ENCODE assay signal across 13 cellular contexts in genomic region chr1:53725238-53725689, GRCh38. TPM values are rescaled to one million over a fixed set of nuclear protein-coding genes. Genes with fewer than 3 reads are reported as not detected.
DNase-seq lines count a peak whose midpoint lies in the region; ATAC-seq, FAIRE-seq and TF ChIP-seq lines count a peak whose summit lies in the region.
"Had no signal": no experiment of that assay in that cellular context is flagged by ENCODE, and none has a peak within 500 bp of the region (broad histone marks: within the 10 kb centered on the region; RNA-seq: fewer than 3 reads in every experiment).

No MANE protein-coding gene starts in this region.

- no peak overlapping the region for H3K27ac ChIP-seq in 22Rv1
- H3K27ac ChIP-seq in PC-3 (ENCODE audit: low read length) = no peak overlapping the region
- H3K27ac ChIP-seq in kidney (ENCODE audit: low read depth in 2 of 2, low read length in 2 of 2) = no peak overlapping the region
- H3K27ac ChIP-seq: gastroesophageal sphincter had no signal

- POLR2A ChIA-PET in PC-3 (lab: Charles Lee; ENCODE audit: unreplicated experiment) = no interaction called here

- H3F3A ChIP-seq in PC-3 (ENCODE audit: low read length, unreplicated experiment) = no peaks in the 10 kb centered on the region

- no peak for FAIRE-seq in D721Med (lab: Jason Lieb, UNC)
- no peak for FAIRE-seq in kidney (lab: Jason Lieb, UNC)

- H3K4me2 ChIP-seq in PC-3 (ENCODE audit: low read length) = no peak overlapping the region

- DNase-seq in D721Med (ENCODE audit: insufficient read length, low spot score) (no peak), PC-3 (peak; percentile 17), epithelial cell of proximal tubule (ENCODE audit: low read depth) (no peak), kidney (no peak), HuH-7.5 (ENCODE audit: low spot score) (no peak), NCI-H1105 (lab: John Stamatoyannopoulos, UW) (no peak)
- DNase-seq: Calu3; central memory CD4-positive, alpha-beta T cell had no signal

- H3K9ac ChIP-seq in PC-3 (ENCODE audit: low read length) (no peak overlapping the region), kidney (ENCODE audit: low read length in 2 of 2) (no peak overlapping the region)

- CTCF ChIA-PET in PC-3 (lab: Charles Lee) = interaction anchor here (0.6 kb wide), 1 partner anchor 9 kb away, joined by 3 read pairs; no protein-coding TSS in a partner anchor

- 0 out of 2 replicates have a peak, but pooled peaks have one; percentile 7 for TF ChIP-seq CTCF in 22Rv1 (IDR thresholded peaks at IDR 0.05)
- peak; percentile 28 for TF ChIP-seq CTCF in D721Med (IDR thresholded peaks at IDR 0.05; ENCODE audit: insufficient read depth, missing control alignments)
- TF ChIP-seq CTCF in PC-3 (conservative IDR thresholded peaks at IDR 0.05; ENCODE audit: low read depth, low read length) = 0 out of 2 replicates have a peak, but pooled peaks have one; percentile 13
- TF ChIP-seq CTCF in epithelial cell of proximal tubule (conservative IDR thresholded peaks at IDR 0.05; ENCODE audit: low read depth, low read length) = peak; percentile 6
- TF ChIP-seq CTCF in kidney (IDR thresholded peaks at IDR 0.05; ENCODE audit: borderline replicate concordance, extremely low read depth, insufficient read depth) = no peak

- intact Hi-C loops in PC-3 (cut with micrococcal nuclease) (no loop called here), kidney (cut with DNase I) (no loop called here)

- no peak overlapping the region for H2AFZ ChIP-seq in PC-3 (ENCODE audit: low read length)

- H3K9me2 ChIP-seq in PC-3 (replicated peaks; ENCODE audit: low read length) = no peaks in the 10 kb centered on the region

- H3K27me3 ChIP-seq in PC-3 (ENCODE audit: low read length) = no peaks in the 10 kb centered on the region

- 0 out of 2 replicates have a peak, but pooled peaks cover 2% of the 10 kb centered on the region for H3K79me2 ChIP-seq in PC-3 (ENCODE audit: low read length)

- no peak for ATAC-seq in PC-3
- no peak for ATAC-seq in GM21528 (IDR thresholded peaks at IDR 0.05; ENCODE audit: low FRiP score, unreplicated experiment)
- ATAC-seq: gastroesophageal sphincter, sciatic nerve had no signal

- no peaks in the 10 kb centered on the region for H3K4me1 ChIP-seq in PC-3 (ENCODE audit: insufficient read depth, low read length)
- H3K4me1 ChIP-seq in kidney (ENCODE audit: control insufficient read depth in 1 of 2, insufficient read depth in 1 of 2, low read depth in 1 of 2, low read length in 2 of 2) = peaks cover 5% of the 10 kb centered on the region in 2 donors
- H3K4me1 ChIP-seq: gastroesophageal sphincter had no signal

- no peaks in the 10 kb centered on the region for H4K20me1 ChIP-seq in PC-3 (ENCODE audit: low read length)

- H3K36me3 ChIP-seq in PC-3 (ENCODE audit: low read depth, low read length) (no peaks in the 10 kb centered on the region), kidney (ENCODE audit: control insufficient read depth in 1 of 2, insufficient read depth in 2 of 2, low read length in 2 of 2) (no peaks in the 10 kb centered on the region)
- H3K36me3 ChIP-seq: gastroesophageal sphincter had no signal

- H3K4me3 ChIP-seq in PC-3 (ENCODE audit: low read length) = no peak overlapping the region
- H3K4me3 ChIP-seq in epithelial cell of proximal tubule (ENCODE audit: low read depth, low read length) = no peak overlapping the region
- H3K4me3 ChIP-seq in kidney (ENCODE audit: low read length in 2 of 2) = no peak overlapping the region
- H3K4me3 ChIP-seq: gastroesophageal sphincter had no signal

- BruUV-seq in PC-3 (replicated peaks; lab: Mats Ljungman, UMichigan) = no TSS peak

- H3K9me3 ChIP-seq in PC-3 (ENCODE audit: low read length) (no peaks in the 10 kb centered on the region), kidney (ENCODE audit: control insufficient read depth in 1 of 2, low read length in 2 of 2) (no peaks in the 10 kb centered on the region)
- H3K9me3 ChIP-seq: gastroesophageal sphincter had no signal

RNA-seq across cellular contexts. Expression of gene GLIS1, which starts 13.7 kb away (rescaled TPM):
- total RNA-seq in PC-3 (2014; rRNA removed) = 1.7 and 2.6 TPM in 2 replicates
- total RNA-seq in epithelial cell of proximal tubule = 2.5 and 2.7 TPM in 2 replicates
- total RNA-seq in kidney = 3.3 TPM
- polyA plus RNA-seq in kidney (ENCODE audit: insufficient read depth, low read depth, low replicate concordance) = 3.7 TPM
- total RNA-seq: Calu3; T-helper 2 cell treated with Interferon-gamma antibody and Interleukin-4, amounts not matched to agents 100 ng/mL and 5 ng/mL, for 36 hours had no signal
